ENCODE assay signal across 16 cellular contexts in the genomic region with DNA sequence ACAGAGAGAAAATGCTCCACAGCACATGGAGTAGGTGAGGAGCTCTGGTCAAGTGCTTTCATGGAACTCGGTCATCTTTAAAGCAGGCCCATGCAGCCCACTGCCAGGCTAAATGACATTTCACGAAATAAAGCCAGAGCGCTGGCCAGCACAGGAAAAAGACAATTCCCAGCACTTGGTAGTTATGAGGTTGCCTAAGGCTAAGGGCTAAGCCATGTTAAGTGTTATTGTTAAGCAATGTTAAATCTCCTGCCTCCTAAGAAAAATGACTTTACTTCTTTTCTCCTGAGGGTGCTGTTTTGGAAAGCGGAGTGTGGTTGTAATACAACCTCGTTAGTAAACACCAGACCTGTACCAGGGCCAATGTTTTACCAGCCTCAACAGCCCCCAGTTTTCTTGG.
DNase-seq lines count a peak whose midpoint lies in the region; ATAC-seq, FAIRE-seq and TF ChIP-seq lines count a peak whose summit lies in the region.
"Had no signal": no experiment of that assay in that cellular context is flagged by ENCODE, and none has a peak within 500 bp of the region (broad histone marks: within the 10 kb centered on the region; RNA-seq: fewer than 3 reads in every experiment).

No MANE protein-coding gene starts in this region.

- H3K36me3 ChIP-seq in HAP-1 (replicated peaks) = no peaks in the 10 kb centered on the region
- H3K36me3 ChIP-seq in H1 (ENCODE audit: control insufficient read depth in 2 of 4, insufficient read depth in 4 of 4, low read length in 3 of 4) = no peaks in the 10 kb centered on the region
- H3K36me3 ChIP-seq: BLaER1 treated with 17β-estradiol and CSF1 and Interleukin-3, amounts not matched to agents 10 nM and 100 nM had no signal

- no peak overlapping the region for H3K4ac ChIP-seq in H1 (replicated peaks; ENCODE audit: insufficient read length, low read depth, low read length)

- H2AK5ac ChIP-seq in H1 (ENCODE audit: low read depth, low read length) = no peak overlapping the region

- H2BK12ac ChIP-seq in H1 (ENCODE audit: low read depth, low read length) = 0 out of 2 replicates have a peak overlapping the region, but pooled peaks have one; percentile 40

- no peak overlapping the region for H3K9ac ChIP-seq in H1 (replicated peaks in 1 of 4; ENCODE audit: extremely low read depth in 1 of 4, low read depth in 3 of 4, low read length in 3 of 4)
- H3K9ac ChIP-seq: BLaER1 treated with 17β-estradiol and CSF1 and Interleukin-3, amounts not matched to agents 10 nM and 100 nM; KMS-11 had no signal

- H3K23ac ChIP-seq in H1 (ENCODE audit: insufficient read length) = no peak overlapping the region

- no peak for TF ChIP-seq CTCF in H1 (IDR thresholded peaks at IDR 0.05; ENCODE audit: control extremely low read depth in 1 of 3, insufficient read depth in 1 of 3, low read depth in 1 of 3, low read length in 3 of 3)

- DNase-seq in DMS79 (lab: John Stamatoyannopoulos, UW) (peak; percentile 68), HAP-1 (ENCODE audit: low spot score in 2 of 2) (peak; percentile 34 to 52), H1 (ENCODE audit: low read depth in 1 of 2, low spot score in 2 of 2) (no peak), renal cortical epithelial cell (ENCODE audit: low read depth) (peak; percentile 75), AG08396 (ENCODE audit: low spot score) (no peak)
- DNase-seq: 8988T; CD4-positive, CD25-positive, alpha-beta regulatory T cell; DND-41; GDM1; HCEC 1CT had no signal

- no peak overlapping the region for H3K18ac ChIP-seq in H1 (ENCODE audit: extremely low read depth, low read length)

- H3K79me1 ChIP-seq in H1 (ENCODE audit: low read depth, low read length) = no peaks in the 10 kb centered on the region

- in situ Hi-C loops in HAP-1 (cut with MboI; ENCODE audit: low sequenced_read_pairs) = no loop called here

- H4K20me1 ChIP-seq in H1 (replicated peaks in 1 of 2; ENCODE audit: control insufficient read depth in 1 of 2, insufficient read depth in 2 of 2, low read length in 2 of 2) = no peaks in the 10 kb centered on the region
- H4K20me1 ChIP-seq: BLaER1 treated with 17β-estradiol and CSF1 and Interleukin-3, amounts not matched to agents 10 nM and 100 nM had no signal

- no peak overlapping the region for H4K8ac ChIP-seq in H1 (ENCODE audit: extremely low read depth, insufficient read depth, low read length)

- no peak overlapping the region for H2BK120ac ChIP-seq in H1 (replicated peaks; ENCODE audit: low read depth, low read length)

- no peak overlapping the region for H2AFZ ChIP-seq in H1 (ENCODE audit: low read length)

- TF ChIP-seq EP300 in H1 (IDR thresholded peaks at IDR 0.05; ENCODE audit: borderline replicate concordance in 1 of 2, low read depth in 2 of 2, low read length in 2 of 2) = no peak

- no peak for TF ChIP-seq RAD21 in H1 (IDR thresholded peaks at IDR 0.05 in 1 of 2, conservative IDR thresholded peaks at IDR 0.05 in 1 of 2; ENCODE audit: low read depth in 2 of 2, low read length in 2 of 2)

- no peaks in the 10 kb centered on the region; the same call in 1 of the 2 replicates for H3K23me2 ChIP-seq in H1 (ENCODE audit: low read depth, low read length)

- H4K5ac ChIP-seq in H1 (ENCODE audit: insufficient read length, low read depth, low read length) = no peak overlapping the region

- no peak overlapping the region for H3K14ac ChIP-seq in H1 (ENCODE audit: insufficient read length)

- H3K9me3 ChIP-seq in HAP-1 (no peaks in the 10 kb centered on the region), H1 (ENCODE audit: insufficient read depth in 2 of 2, low read depth in 1 of 2, low read length in 1 of 2) (no peaks in the 10 kb centered on the region)
- H3K9me3 ChIP-seq: BLaER1 treated with 17β-estradiol and CSF1 and Interleukin-3, amounts not matched to agents 10 nM and 100 nM had no signal

- TF ChIP-seq POLR2A in H1 (IDR thresholded peaks at IDR 0.05; ENCODE audit: control extremely low read depth in 1 of 2, low read depth in 2 of 2, low read length in 2 of 2) = no peak

- H4K91ac ChIP-seq in H1 (replicated peaks; ENCODE audit: insufficient read length, low read length) = no peak overlapping the region

- no peak overlapping the region for H2BK20ac ChIP-seq in H1 (ENCODE audit: low read length)

- H3K4me2 ChIP-seq in H1 (ENCODE audit: insufficient read depth in 1 of 2, low read depth in 2 of 2, low read length in 2 of 2) = no peak overlapping the region
- H3K4me2 ChIP-seq: BLaER1 treated with 17β-estradiol and CSF1 and Interleukin-3, amounts not matched to agents 10 nM and 100 nM; KMS-11 had no signal

- H3K56ac ChIP-seq in H1 (replicated peaks; ENCODE audit: insufficient read length, low read depth, low read length) = no peak overlapping the region

- H2BK5ac ChIP-seq in H1 (ENCODE audit: low read depth, low read length) = no peak overlapping the region

- POLR2A ChIA-PET in H1 (lab: Charles Lee; ENCODE audit: partially characterized antibody) = no interaction called here

- no peaks in the 10 kb centered on the region for H3K79me2 ChIP-seq in H1 (ENCODE audit: control insufficient read depth in 1 of 2, insufficient read depth in 2 of 2, low read length in 2 of 2)

- no peak overlapping the region for H2BK15ac ChIP-seq in H1 (ENCODE audit: low read length)

- CTCF ChIA-PET in H1 (lab: Charles Lee; ENCODE audit: partially characterized antibody) = interaction anchor here (0.7 to 1.6 kb wide), 7 partner anchors 10 to 1411 kb away, joined by 3 to 8 read pairs (median 4); no protein-coding TSS in a partner anchor

- no peak for FAIRE-seq in H1 (lab: Jason Lieb, UNC)
- FAIRE-seq: GM12892, HepG2 had no signal

- H3K4me1 ChIP-seq in HAP-1 = peaks cover 7% of the 10 kb centered on the region; the same call in 1 of the 2 replicates
- peaks cover 0 to 9% (median 8%) of the 10 kb centered on the region in 4 experiments; a peak in 6 of 7 replicates for H3K4me1 ChIP-seq in H1 (replicated peaks in 1 of 4; ENCODE audit: control insufficient read depth in 3 of 4, insufficient read depth in 4 of 4, low read length in 3 of 4)

- ATAC-seq in HG03460 (IDR thresholded peaks at IDR 0.05; ENCODE audit: unreplicated experiment) = no peak
- ATAC-seq in GM19328 (IDR thresholded peaks at IDR 0.05; ENCODE audit: unreplicated experiment) = no peak
- ATAC-seq: HepG2 had no signal

- H3K27me3 ChIP-seq in HAP-1 (ENCODE audit: low read depth) = peaks cover 15% of the 10 kb centered on the region
- no peaks in the 10 kb centered on the region for H3K27me3 ChIP-seq in H1 (replicated peaks in 1 of 4; ENCODE audit: control insufficient read depth in 3 of 4, extremely low read depth in 1 of 4, insufficient read depth in 3 of 4, low read length in 3 of 4)
- H3K27me3 ChIP-seq: BLaER1 treated with 17β-estradiol and CSF1 and Interleukin-3, amounts not matched to agents 10 nM and 100 nM had no signal

- 87% methylated on average over 5 of the region's 5 CpGs; no CpG with 5 or more reads in 1 of the 2 experiments for WGBS in H1 (ENCODE audit: extremely low coverage in 1 of 2, insufficient coverage in 1 of 2, insufficient read length in 1 of 2, insufficient replicate concordance in 2 of 2, low coverage in 1 of 2, low lambda C conversion rate in 2 of 2, missing lambda C conversion rate in 1 of 2), 2 experiments

- H3K27ac ChIP-seq in H1 (ENCODE audit: low read depth, low read length) = no peak overlapping the region
- H3K27ac ChIP-seq: BLaER1 treated with 17β-estradiol and CSF1 and Interleukin-3, amounts not matched to agents 10 nM and 100 nM; KMS-11 had no signal

- H3K4me3 ChIP-seq in HAP-1 = no peak overlapping the region
- H3K4me3 ChIP-seq in H1 (ENCODE audit: extremely low read depth in 1 of 4, insufficient read depth in 2 of 4, low read depth in 3 of 4, low read length in 4 of 4) = no peak overlapping the region
- H3K4me3 ChIP-seq: BLaER1 treated with 17β-estradiol and CSF1 and Interleukin-3, amounts not matched to agents 10 nM and 100 nM had no signal

TF ChIP-seq in H1, 55 proteins besides CTCF, POLR2A, EP300 and RAD21:
- TF ChIP-seq CBX8 (IDR thresholded peaks at IDR 0.05; ENCODE audit: borderline replicate concordance, low read depth, low read length) = no peak
- TF ChIP-seq JUND (IDR thresholded peaks at IDR 0.05; ENCODE audit: low read length) = no peak
- no peak for TF ChIP-seq PHF8 (conservative IDR thresholded peaks at IDR 0.05; ENCODE audit: low read depth, low read length)
- TF ChIP-seq BRCA1 (IDR thresholded peaks at IDR 0.05; ENCODE audit: low read depth, low read length) = no peak
- TF ChIP-seq SP4 (IDR thresholded peaks at IDR 0.05; ENCODE audit: low read length) = no peak
- TF ChIP-seq BACH1 (IDR thresholded peaks at IDR 0.05; ENCODE audit: low read length) = no peak
- TF ChIP-seq TAF1 (IDR thresholded peaks at IDR 0.05; ENCODE audit: low read depth, low read length) = no peak

Comparison
In these comparisons a context has a peak if more than half of its experiments do, and no peak if none do; other contexts are left out.
1. DNase-seq: peak in DMS79 (single experiment), HAP-1 (2 of 2) and renal cortical epithelial cell (single experiment); none in H1 (0 of 2) and AG08396 (single experiment).